ENCODE assay signal across 13 cellular contexts in genomic region chr3:4774531-4774930, GRCh38.
"Had no signal": no experiment of that assay in that cellular context is flagged by ENCODE, and none has a peak within 500 bp of the region (broad histone marks: within the 10 kb centered on the region; RNA-seq: fewer than 3 reads in every experiment).

No MANE protein-coding gene starts in this region.

- DNase-seq: activated CD8-positive, alpha-beta memory T cell treated with anti-CD3 and anti-CD28 coated beads for 24 hours; anterior cingulate cortex; foreskin keratinocyte; immature natural killer cell; left cardiac atrium; sigmoid colon; stimulated activated CD4-positive, alpha-beta T cell treated with anti-CD3 and anti-CD28 coated beads, Interleukin-12 subunit alpha, Interleukin-12 subunit beta, amount 100 ng/mL, for 4 hours; stimulated activated naive CD8-positive, alpha-beta T cell treated with anti-CD3 and anti-CD28 coated beads, Interleukin-15, Interleukin-2, amounts not matched to agents 100 U/mL and 50 U/mL, for 24 hours; T1000; upper lobe of left lung had no signal

- H3K27me3 Mint-ChIP-seq: activated naive CD4-positive, alpha-beta T cell treated with anti-CD3 and anti-CD28 coated beads, Interleukin-2, amount 50 U/mL, for 24 hours had no signal

- H3K9me3 Mint-ChIP-seq: activated naive CD4-positive, alpha-beta T cell treated with anti-CD3 and anti-CD28 coated beads, Interleukin-2, amount 50 U/mL, for 24 hours; immature natural killer cell had no signal

- H3K27me3 ChIP-seq: foreskin keratinocyte, sigmoid colon, suprapubic skin, upper lobe of left lung had no signal

- H3K4me3 Mint-ChIP-seq: activated naive CD4-positive, alpha-beta T cell treated with anti-CD3 and anti-CD28 coated beads, Interleukin-2, amount 50 U/mL, for 24 hours; immature natural killer cell; nephron had no signal

- H3K4me3 ChIP-seq: sigmoid colon, suprapubic skin, upper lobe of left lung had no signal

- H3K27ac ChIP-seq: foreskin keratinocyte, sigmoid colon, suprapubic skin, upper lobe of left lung had no signal

- ATAC-seq: foreskin keratinocyte; left cardiac atrium; stimulated activated naive CD8-positive, alpha-beta T cell treated with anti-CD3 and anti-CD28 coated beads, Interleukin-15, Interleukin-2, amounts not matched to agents 100 U/mL and 50 U/mL, for 24 hours had no signal

- H3K36me3 ChIP-seq: suprapubic skin had no signal

- H3K27ac Mint-ChIP-seq: activated naive CD4-positive, alpha-beta T cell treated with anti-CD3 and anti-CD28 coated beads, Interleukin-2, amount 50 U/mL, for 24 hours; nephron had no signal

- H3K9me3 ChIP-seq: sigmoid colon, suprapubic skin, upper lobe of left lung had no signal
